Comparison of ENCODE assay signal across 8 cellular contexts in genomic region chr3:98733055-98733777, GRCh38. TPM values are rescaled to one million over a fixed set of nuclear protein-coding genes. Genes with fewer than 3 reads are reported as not detected.
DNase-seq lines count a peak whose midpoint lies in the region; ATAC-seq and TF ChIP-seq lines count a peak whose summit lies in the region.

No MANE protein-coding gene starts in this region.

- H3K27me3 Mint-ChIP-seq in activated CD4-positive, alpha-beta T cell treated with anti-CD3 and anti-CD28 coated beads for 36 hours = peaks cover 51% of the 10 kb centered on the region

- H3K36me3 ChIP-seq in ectodermal cell (ENCODE audit: control insufficient read depth, insufficient read depth, low read length) (no peaks in the 10 kb centered on the region), subcutaneous abdominal adipose tissue (ENCODE audit: control insufficient read depth in 5 of 5, insufficient read depth in 5 of 5, low read length in 5 of 5) (no peaks in the 10 kb centered on the region)

- ATAC-seq in activated CD4-positive, alpha-beta T cell treated with anti-CD3 and anti-CD28 coated beads for 36 hours = peak; percentile 21
- peak; percentile 33 for ATAC-seq in HG02678 (IDR thresholded peaks at IDR 0.05; ENCODE audit: unreplicated experiment)

- H3K9me3 ChIP-seq in ectodermal cell (ENCODE audit: control insufficient read depth, low read length) (no peaks in the 10 kb centered on the region), subcutaneous abdominal adipose tissue (ENCODE audit: control insufficient read depth in 5 of 5, low read length in 5 of 5) (no peaks in the 10 kb centered on the region)

- CTCF ChIA-PET in activated CD4-positive, alpha-beta T cell treated with anti-CD3 and anti-CD28 coated beads for 36 hours (lab: Charles Lee) = interaction anchor here (1.6 kb wide), 1 partner anchor 131 kb away, joined by 5 read pairs; no protein-coding TSS in a partner anchor

- intact Hi-C loops in activated CD4-positive, alpha-beta T cell treated with anti-CD3 and anti-CD28 coated beads for 36 hours (cut with DNase I, micrococcal nuclease) = loop anchor here in 1 of 2 experiments (5.0 kb wide), 1 partner anchor 169 kb away; the partner anchor contains the start of gene DCBLD2
- intact Hi-C loops in lower leg skin (cut with DNase I; ENCODE audit: low total_unique reads) = no loop called here

- no peaks in the 10 kb centered on the region for H3K36me3 Mint-ChIP-seq in activated CD4-positive, alpha-beta T cell treated with anti-CD3 and anti-CD28 coated beads for 36 hours (ENCODE audit: low read depth)

- TF ChIP-seq CTCF in lower leg skin (IDR thresholded peaks at IDR 0.05) = no peak

- whole genome bisulfite sequencing in ectodermal cell, 2 experiments = 0% methylated on average over 37 to 43 of the region's 43 CpGs
- 0 to 1% methylated on average over 28 to 39 of the region's 43 CpGs for WGBS in lower leg skin, 2 donors

- H3K9ac ChIP-seq in subcutaneous abdominal adipose tissue (ENCODE audit: low read length in 5 of 5) = peak overlapping the region; percentile 74 to 84 (median 77)

- H3K4me1 ChIP-seq in ectodermal cell (ENCODE audit: control insufficient read depth, insufficient read depth, low read length) = peaks cover 8% of the 10 kb centered on the region
- H3K4me1 ChIP-seq in subcutaneous abdominal adipose tissue (ENCODE audit: control insufficient read depth in 5 of 5, insufficient read depth in 5 of 5, low read length in 5 of 5) = peaks cover 4 to 39% (median 32%) of the 10 kb centered on the region in 5 donors

- POLR2A ChIA-PET in activated CD4-positive, alpha-beta T cell treated with anti-CD3 and anti-CD28 coated beads for 36 hours (lab: Charles Lee) = interaction anchor here (0.7 kb wide), 1 partner anchor 1527 kb away, joined by 3 read pairs; no protein-coding TSS in a partner anchor

- H3K27me3 ChIP-seq in ectodermal cell (ENCODE audit: control insufficient read depth, insufficient read depth, low read length, poor library complexity, severe bottlenecking) (peaks cover 18% of the 10 kb centered on the region), subcutaneous abdominal adipose tissue (ENCODE audit: control insufficient read depth in 5 of 5, insufficient read depth in 4 of 5, low read length in 5 of 5) (no peaks in the 10 kb centered on the region)

- peak; percentile 38 for DNase-seq in activated CD4-positive, alpha-beta T cell treated with anti-CD3 and anti-CD28 coated beads for 36 hours
- no peak for DNase-seq in activated CD4-positive, alpha-beta T cell treated with anti-CD3 and anti-CD28 coated beads for 1 hour
- DNase-seq in RPMI8226 (peak; percentile 44), lower leg skin (ENCODE audit: low spot score in 2 of 2) (peak in 1 of 2 donors; percentile 86), activated gamma-delta T cell treated with Interleukin-2 at 50 U/mL for 16 hours (no peak)

- H3K27ac ChIP-seq in ectodermal cell (ENCODE audit: insufficient read depth, low read depth, low read length, poor library complexity, severe bottlenecking) = peak overlapping the region; percentile 42
- H3K27ac ChIP-seq in subcutaneous abdominal adipose tissue (ENCODE audit: low read depth, low read length) = peak overlapping the region; percentile 78

- no peaks in the 10 kb centered on the region for H3K9me3 Mint-ChIP-seq in activated CD4-positive, alpha-beta T cell treated with anti-CD3 and anti-CD28 coated beads for 36 hours (ENCODE audit: low read depth)

- H3K4me3 ChIP-seq in ectodermal cell (ENCODE audit: insufficient read depth, low read depth, low read length) (peak overlapping the region; percentile 79), lower leg skin (ENCODE audit: low read depth, poor library complexity, severe bottlenecking) (peak overlapping the region; percentile 57), subcutaneous abdominal adipose tissue (ENCODE audit: low read depth in 1 of 5, low read length in 5 of 5) (peak overlapping the region; percentile 73 to 87 (median 87))

- H3K4me1 Mint-ChIP-seq in activated CD4-positive, alpha-beta T cell treated with anti-CD3 and anti-CD28 coated beads for 36 hours = peaks cover 12% of the 10 kb centered on the region

- peak overlapping the region; percentile 70 for H3K4me3 Mint-ChIP-seq in activated CD4-positive, alpha-beta T cell treated with anti-CD3 and anti-CD28 coated beads for 36 hours

- TF ChIP-seq POLR2A in lower leg skin (IDR thresholded peaks at IDR 0.05) = no peak

- H3K27ac Mint-ChIP-seq in activated CD4-positive, alpha-beta T cell treated with anti-CD3 and anti-CD28 coated beads for 36 hours = no peak overlapping the region

RNA-seq across cellular contexts. Expression of gene ST3GAL6, which starts 29.9 kb away (rescaled TPM):
- total RNA-seq in activated CD4-positive, alpha-beta T cell treated with anti-CD3 and anti-CD28 coated beads for 36 hours = not detected
- polyA plus RNA-seq in ectodermal cell (2013, experiment 1 of 4) = 11.8 TPM
- polyA plus RNA-seq in ectodermal cell (2013, experiment 2 of 4) = 8.3 TPM
- 11.1 TPM for polyA plus RNA-seq in ectodermal cell (2013, experiment 3 of 4)
- 10.7 TPM for polyA plus RNA-seq in ectodermal cell (2013, experiment 4 of 4)
- total RNA-seq in lower leg skin = 10 to 100 TPM; 19.2 to 40.8 (median 24.3) TPM

Comparison
In these comparisons a context has a peak if more than half of its experiments do, and no peak if none do; other contexts are left out.
1. DNase-seq: peak in activated CD4-positive, alpha-beta T cell treated with anti-CD3 and anti-CD28 coated beads for 36 hours (single experiment) and RPMI8226 (single experiment); none in activated CD4-positive, alpha-beta T cell treated with anti-CD3 and anti-CD28 coated beads for 1 hour (single experiment) and activated gamma-delta T cell treated with Interleukin-2 at 50 U/mL for 16 hours (single experiment).
2. RNA of gene ST3GAL6, which starts 29.9 kb away (total RNA-seq): 19.2 to 40.8 TPM in lower leg skin; not detected in activated CD4-positive, alpha-beta T cell treated with anti-CD3 and anti-CD28 coated beads for 36 hours; every median in the first group is over 10 times any median in the second.
3. Peak in every context shown above with its lines, with median percentiles within 50 percentile points of each other: H3K4me3 ChIP-seq.